1 cellular context compared by ENCODE assay signal in genomic region chr19:45505996-45506245, GRCh38.
TF ChIP-seq lines count a peak whose summit lies in the region.

No MANE protein-coding gene starts in this region.

TF ChIP-seq in HCT116, 20 proteins besides CTCF, POLR2A, EP300 and RAD21 (continued from another document):
- TF ChIP-seq EZH2 (IDR thresholded peaks at IDR 0.05): no peak
- TF ChIP-seq ATF3 (IDR thresholded peaks at IDR 0.05): no peak
- TF ChIP-seq CBX3 (IDR thresholded peaks at IDR 0.05; ENCODE audit: low read depth): no peak
- no peak for TF ChIP-seq ZFX (IDR thresholded peaks at IDR 0.05)
- TF ChIP-seq CEBPB (IDR thresholded peaks at IDR 0.05; ENCODE audit: low read depth): no peak
- no peak for TF ChIP-seq SIN3A (IDR thresholded peaks at IDR 0.05; ENCODE audit: low read depth)
- TF ChIP-seq FOSL1 (IDR thresholded peaks at IDR 0.05; ENCODE audit: low read depth): no peak
- TF ChIP-seq SP1 (IDR thresholded peaks at IDR 0.05; ENCODE audit: low read depth): no peak
